In genomic region chr4:21656832-21657231, GRCh38 we compare ENCODE assay signal across 15 cellular contexts.
DNase-seq lines count a peak whose midpoint lies in the region; ATAC-seq and TF ChIP-seq lines count a peak whose summit lies in the region.
"Had no signal": no experiment of that assay in that cellular context is flagged by ENCODE, and none has a peak within 500 bp of the region (broad histone marks: within the 10 kb centered on the region; RNA-seq: fewer than 3 reads in every experiment).

No MANE protein-coding gene starts in this region.

- H3K36me3 ChIP-seq in adipocyte (ENCODE audit: control insufficient read depth, insufficient read depth, low read length, severe bottlenecking) (no peaks in the 10 kb centered on the region), Karpas-422 (ENCODE audit: insufficient read depth, low read length) (no peaks in the 10 kb centered on the region)
- H3K36me3 ChIP-seq: thoracic aorta had no signal

- TF ChIP-seq CTCF in foreskin keratinocyte (conservative IDR thresholded peaks at IDR 0.05) (no peak), retinal pigment epithelial cell (conservative IDR thresholded peaks at IDR 0.05; ENCODE audit: low read depth, low read length) (no peak)

- peak; percentile 53 for ATAC-seq in foreskin keratinocyte

- H3K9me2 ChIP-seq in Karpas-422 (replicated peaks; ENCODE audit: insufficient read depth, low read length), result no peaks in the 10 kb centered on the region

- H3K9ac ChIP-seq in adipocyte (ENCODE audit: low read length), result no peak overlapping the region
- H3K9ac ChIP-seq in Karpas-422 (ENCODE audit: low read length), result no peak overlapping the region

- H3K4me2 ChIP-seq in Karpas-422 (ENCODE audit: low read depth, low read length, poor library complexity, severe bottlenecking), result no peak overlapping the region

- H3K27ac ChIP-seq in foreskin keratinocyte, result no peak overlapping the region
- no peak overlapping the region for H3K27ac ChIP-seq in Karpas-422 (ENCODE audit: low read length)
- H3K27ac ChIP-seq: 22Rv1, thoracic aorta had no signal

- DNase-seq in DMS53 (lab: John Stamatoyannopoulos, UW), result peak; percentile 28
- no peak for DNase-seq in DMS53 treated with DMSO at 0.1 percent for 48 hours (lab: John Stamatoyannopoulos, UW; ENCODE audit: unreplicated experiment)
- DNase-seq in adipocyte (ENCODE audit: low read depth), result peak; percentile 32
- peak; percentile 3 to 6 for DNase-seq in foreskin keratinocyte
- DNase-seq in retinal pigment epithelial cell (ENCODE audit: low read depth), result peak; percentile 49
- DNase-seq in activated CD8-positive, alpha-beta memory T cell treated with anti-CD3 and anti-CD28 coated beads, Interleukin-2, amount 50 U/mL, for 48 hours, result no peak
- DNase-seq in germinal center (ENCODE audit: low spot score), result no peak
- DNase-seq in Karpas-422, result no peak
- DNase-seq: activated gamma-delta T cell treated with Interleukin-2 at 50 U/mL for 16 hours; cortex of kidney; NCI-H146; NK-92 treated with Interleukin-12 subunit alpha and Interleukin-12 subunit beta, amount 100 ng/mL, for 24 hours; retina had no signal

- H4K20me1 ChIP-seq in Karpas-422 (ENCODE audit: insufficient read depth, low read depth, low read length), result no peaks in the 10 kb centered on the region

- H3K9me3 ChIP-seq in adipocyte (ENCODE audit: control insufficient read depth, low read length) (no peaks in the 10 kb centered on the region), Karpas-422 (ENCODE audit: low read length) (peaks cover 13% of the 10 kb centered on the region; the same call in 1 of the 2 replicates)
- H3K9me3 ChIP-seq: thoracic aorta had no signal

- H2AFZ ChIP-seq in Karpas-422 (ENCODE audit: low read length), result no peak overlapping the region

- no peaks in the 10 kb centered on the region for H3K79me2 ChIP-seq in Karpas-422 (ENCODE audit: low read length)

- H3K27me3 ChIP-seq in adipocyte (replicated peaks; ENCODE audit: control insufficient read depth, insufficient read depth, low read length) (no peaks in the 10 kb centered on the region), foreskin keratinocyte (no peaks in the 10 kb centered on the region), Karpas-422 (ENCODE audit: low read length) (no peaks in the 10 kb centered on the region)

- H3K4me1 ChIP-seq in adipocyte (ENCODE audit: control insufficient read depth, insufficient read depth, low read length) (no peaks in the 10 kb centered on the region), foreskin keratinocyte (no peaks in the 10 kb centered on the region), Karpas-422 (ENCODE audit: low read length) (no peaks in the 10 kb centered on the region)

- H3K4me3 ChIP-seq in adipocyte (ENCODE audit: low read length) (no peak overlapping the region), retinal pigment epithelial cell (ENCODE audit: low read length) (no peak overlapping the region), Karpas-422 (ENCODE audit: low read length) (no peak overlapping the region)
- H3K4me3 ChIP-seq: thoracic aorta had no signal

Comparison
In these comparisons a context has a peak if more than half of its experiments do, and no peak if none do; other contexts are left out.
1. DNase-seq: peak in DMS53 (single experiment), adipocyte (single experiment), foreskin keratinocyte (2 of 2) and retinal pigment epithelial cell (single experiment); none in DMS53 treated with DMSO at 0.1 percent for 48 hours (single experiment), activated CD8-positive, alpha-beta memory T cell treated with anti-CD3 and anti-CD28 coated beads, Interleukin-2, amount 50 U/mL, for 48 hours (single experiment), germinal center (single experiment) and Karpas-422 (single experiment).